1 cellular context compared by ENCODE assay signal in genomic region chr14:64059454-64060198, GRCh38.
TF ChIP-seq lines count a peak whose summit lies in the region.

No MANE protein-coding gene starts in this region.

TF ChIP-seq in WTC11, 78 proteins besides CTCF, POLR2A, EP300 and RAD21 (continued from another document):
- TF ChIP-seq ZBTB43 (CRISPR knock-in tag; IDR thresholded peaks at IDR 0.05) (no peak), MLX (CRISPR knock-in tag; IDR thresholded peaks at IDR 0.05) (no peak), ZNF671 (CRISPR knock-in tag; IDR thresholded peaks at IDR 0.05) (no peak), CREM (CRISPR knock-in tag; IDR thresholded peaks at IDR 0.05) (no peak), TP53 (CRISPR knock-in tag; IDR thresholded peaks at IDR 0.05) (no peak), NR3C1 (CRISPR knock-in tag; conservative IDR thresholded peaks at IDR 0.05; ENCODE audit: low read depth) (no peak), FOXJ3 (CRISPR knock-in tag; IDR thresholded peaks at IDR 0.05; ENCODE audit: borderline replicate concordance) (no peak), ZNF121 (CRISPR knock-in tag; IDR thresholded peaks at IDR 0.05) (no peak)
